ENCODE assay signal across 1 cellular context in the genomic region with DNA sequence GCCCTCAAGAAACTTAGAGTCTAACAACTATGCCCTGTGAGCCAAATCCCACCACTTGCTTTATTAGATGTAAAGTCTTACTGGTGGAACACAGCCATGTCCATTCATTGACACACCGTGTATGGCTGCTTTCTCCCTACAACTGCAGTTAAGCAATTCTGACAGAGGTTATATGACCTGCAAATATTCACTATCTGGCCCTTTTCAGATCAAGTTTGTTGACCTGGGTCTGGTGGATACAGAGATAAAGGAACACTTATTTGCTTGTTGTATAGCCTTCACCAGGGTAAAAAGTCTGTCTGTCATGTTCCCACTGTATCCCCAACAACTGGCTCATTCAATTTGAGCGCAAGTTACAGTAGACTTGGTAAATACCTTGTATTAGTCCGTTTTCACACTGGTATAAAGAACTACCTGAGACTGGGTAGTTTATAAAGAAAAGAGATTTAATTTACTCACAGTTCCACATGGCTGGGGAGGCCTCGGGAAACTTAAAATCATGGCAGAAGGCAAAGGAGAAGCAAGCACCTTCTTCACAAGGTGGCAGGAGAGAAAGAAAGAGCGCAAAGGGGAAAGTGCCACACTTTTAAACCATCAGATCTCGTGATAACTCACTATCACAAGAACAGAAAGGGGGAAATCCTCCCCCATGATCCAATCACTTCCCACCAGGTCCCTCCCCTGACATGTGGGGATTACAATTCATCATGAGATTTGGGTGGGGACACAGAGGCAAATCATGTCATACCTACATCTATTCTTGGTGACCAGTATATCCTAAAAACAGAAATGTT.
A peak's percentile ranks its signal among the peaks of the same experiment; 100 is the strongest.
TF ChIP-seq lines count a peak whose summit lies in the region.

No MANE protein-coding gene starts in this region.

TF ChIP-seq in HepG2, 621 proteins besides CTCF, POLR2A, EP300 and RAD21 (continued from another document and continues in another):
- TF ChIP-seq PAXIP1 (CRISPR knock-in tag; conservative IDR thresholded peaks at IDR 0.05) (peak; percentile 91), MBD4 (IDR thresholded peaks at IDR 0.05; ENCODE audit: borderline replicate concordance, low read length) (no peak), PRDM4 (CRISPR knock-in tag; IDR thresholded peaks at IDR 0.05; ENCODE audit: borderline replicate concordance) (no peak), ZUFSP (CRISPR knock-in tag; IDR thresholded peaks at IDR 0.05; ENCODE audit: borderline replicate concordance) (no peak), ZNF318 (CRISPR knock-in tag; IDR thresholded peaks at IDR 0.05) (no peak), ZNF30 (CRISPR knock-in tag; IDR thresholded peaks at IDR 0.05) (no peak), ZNF235 (CRISPR knock-in tag; IDR thresholded peaks at IDR 0.05; ENCODE audit: borderline replicate concordance) (no peak), HOXA9 (CRISPR knock-in tag; IDR thresholded peaks at IDR 0.05; ENCODE audit: borderline replicate concordance) (no peak), ZNF678 (CRISPR knock-in tag; IDR thresholded peaks at IDR 0.05) (no peak), ZNF660 (CRISPR knock-in tag; IDR thresholded peaks at IDR 0.05; ENCODE audit: borderline replicate concordance, low read depth) (no peak), HNF4A (CRISPR knock-in tag; IDR thresholded peaks at IDR 0.05) (peak; percentile 89), ISX (CRISPR knock-in tag; conservative IDR thresholded peaks at IDR 0.05) (no peak), ZBTB25 (CRISPR knock-in tag; IDR thresholded peaks at IDR 0.05) (peak; percentile 47; the same call in 1 of the 2 replicates), PAX8 (CRISPR knock-in tag; IDR thresholded peaks at IDR 0.05; ENCODE audit: borderline replicate concordance) (no peak), GRHL1 (CRISPR knock-in tag; conservative IDR thresholded peaks at IDR 0.05) (no peak), HHEX (CRISPR knock-in tag; IDR thresholded peaks at IDR 0.05) (peak; percentile 66; the same call in 1 of the 2 replicates), FOSL2 (CRISPR knock-in tag; IDR thresholded peaks at IDR 0.05) (peak; percentile 66), SSRP1 (CRISPR knock-in tag; IDR thresholded peaks at IDR 0.05) (no peak), PAF1 (CRISPR knock-in tag; IDR thresholded peaks at IDR 0.05) (no peak), ZMYM4 (CRISPR knock-in tag; IDR thresholded peaks at IDR 0.05) (peak; percentile 82), TGIF2 (CRISPR knock-in tag; IDR thresholded peaks at IDR 0.05) (peak; percentile 47; the same call in 1 of the 2 replicates), THYN1 (CRISPR knock-in tag; IDR thresholded peaks at IDR 0.05; ENCODE audit: borderline replicate concordance, low read depth) (no peak), ZSCAN12 (CRISPR knock-in tag; IDR thresholded peaks at IDR 0.05) (no peak), CBFB (CRISPR knock-in tag; IDR thresholded peaks at IDR 0.05) (peak; percentile 55; the same call in 1 of the 2 replicates), ETV6 (CRISPR knock-in tag; conservative IDR thresholded peaks at IDR 0.05) (no peak), ZNF619 (CRISPR knock-in tag; IDR thresholded peaks at IDR 0.05) (no peak), FLYWCH1 (CRISPR knock-in tag; IDR thresholded peaks at IDR 0.05) (no peak), FOXP1 (IDR thresholded peaks at IDR 0.05) (peak; percentile 40; the same call in 1 of the 2 replicates), FOXP1 (CRISPR knock-in tag; IDR thresholded peaks at IDR 0.05) (peak; percentile 94)
- TF ChIP-seq, protein P1, sequence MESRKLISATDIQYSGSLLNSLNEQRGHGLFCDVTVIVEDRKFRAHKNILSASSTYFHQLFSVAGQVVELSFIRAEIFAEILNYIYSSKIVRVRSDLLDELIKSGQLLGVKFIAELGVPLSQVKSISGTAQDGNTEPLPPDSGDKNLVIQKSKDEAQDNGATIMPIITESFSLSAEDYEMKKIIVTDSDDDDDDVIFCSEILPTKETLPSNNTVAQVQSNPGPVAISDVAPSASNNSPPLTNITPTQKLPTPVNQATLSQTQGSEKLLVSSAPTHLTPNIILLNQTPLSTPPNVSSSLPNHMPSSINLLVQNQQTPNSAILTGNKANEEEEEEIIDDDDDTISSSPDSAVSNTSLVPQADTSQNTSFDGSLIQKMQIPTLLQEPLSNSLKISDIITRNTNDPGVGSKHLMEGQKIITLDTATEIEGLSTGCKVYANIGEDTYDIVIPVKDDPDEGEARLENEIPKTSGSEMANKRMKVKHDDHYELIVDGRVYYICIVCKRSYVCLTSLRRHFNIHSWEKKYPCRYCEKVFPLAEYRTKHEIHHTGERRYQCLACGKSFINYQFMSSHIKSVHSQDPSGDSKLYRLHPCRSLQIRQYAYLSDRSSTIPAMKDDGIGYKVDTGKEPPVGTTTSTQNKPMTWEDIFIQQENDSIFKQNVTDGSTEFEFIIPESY (CRISPR knock-in tag; IDR thresholded peaks at IDR 0.05), result no peak; the same call in 1 of the 2 replicates
